18 cellular contexts compared by ENCODE assay signal in the genomic region with DNA sequence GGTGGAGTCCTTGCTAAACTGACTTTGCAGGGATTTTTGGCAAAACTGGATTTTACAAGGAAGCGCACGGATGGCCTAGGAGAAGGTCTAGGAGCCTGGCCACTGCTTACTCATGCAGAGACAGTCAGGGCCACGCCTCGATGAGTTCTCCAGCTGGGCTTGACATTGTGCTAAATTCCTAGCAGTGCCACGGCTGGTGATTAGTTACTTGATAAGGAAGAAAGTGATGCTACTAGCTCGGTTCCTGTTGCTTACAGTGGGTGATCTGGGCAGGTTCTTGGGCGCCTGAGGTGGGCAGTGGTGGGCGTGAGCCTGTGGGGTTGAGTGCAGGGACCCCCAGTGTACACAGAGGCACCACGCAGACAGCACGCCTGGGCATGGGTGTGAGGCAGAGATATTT.
"Had no signal": no experiment of that assay in that cellular context is flagged by ENCODE, and none has a peak within 500 bp of the region (broad histone marks: within the 10 kb centered on the region; RNA-seq: fewer than 3 reads in every experiment).

No MANE protein-coding gene starts in this region.

- H3K27ac ChIP-seq: brain microvascular endothelial cell, gastrocnemius medialis, heart right ventricle, parathyroid adenoma had no signal

- H3K9ac ChIP-seq: parathyroid adenoma had no signal

- H3K4me3 ChIP-seq: gastrocnemius medialis, heart right ventricle, lung had no signal

- H3K4me1 ChIP-seq: gastrocnemius medialis, parathyroid adenoma had no signal

- H3K9me3 ChIP-seq: gastrocnemius medialis had no signal

- ATAC-seq: activated CD8-positive, alpha-beta T cell treated with anti-CD3 and anti-CD28 coated beads, Interleukin-2, amount 10 ng/mL, durations not matched to agents 7 days and 5 days; activated T-cell treated with anti-CD3 and anti-CD28 coated beads, Interleukin-2, amount 50 U/mL, for 72 hours; gastrocnemius medialis; left colon; T-helper 17 cell; WTC11 had no signal

- DNase-seq: activated CD4-positive, alpha-beta T cell treated with anti-CD3 and anti-CD28 coated beads for 48 hours; activated CD8-positive, alpha-beta memory T cell treated with anti-CD3 and anti-CD28 coated beads, Interleukin-2, amount 50 U/mL, for 4 hours; activated CD8-positive, alpha-beta T cell treated with anti-CD3 and anti-CD28 coated beads, Interleukin-2, amount 10 ng/mL, durations not matched to agents 7 days and 5 days; activated gamma-delta T cell treated with Interleukin-2 at 50 U/mL for 16 hours; activated T-cell treated with anti-CD3 and anti-CD28 coated beads, Interleukin-2, amount 50 U/mL, for 72 hours; amniotic stem cell; brain microvascular endothelial cell; erythroblast; gastrocnemius medialis; heart right ventricle; left colon; midbrain; stimulated activated CD4-positive, alpha-beta T cell treated with anti-CD3 and anti-CD28 coated beads, Interleukin-12 subunit alpha, Interleukin-12 subunit beta, amount 100 ng/mL, for 4 hours; stimulated activated CD4-positive, alpha-beta T cell treated with anti-CD3 and anti-CD28 coated beads, Interleukin-2, amount 100 ng/mL, for 24 hours; T-helper 17 cell had no signal

- H2AFZ ChIP-seq: parathyroid adenoma had no signal

- H3K79me2 ChIP-seq: parathyroid adenoma had no signal

- H3K36me3 ChIP-seq: brain microvascular endothelial cell, gastrocnemius medialis, heart right ventricle had no signal

- H3K27me3 ChIP-seq: brain microvascular endothelial cell had no signal
